Comparison of ENCODE assay signal across 17 cellular contexts in genomic region chr16:339680-340079, GRCh38. TPM values are rescaled to one million over a fixed set of nuclear protein-coding genes. Genes with fewer than 3 reads are reported as not detected.
A peak's percentile ranks its signal among the peaks of the same experiment; 100 is the strongest.
DNase-seq lines count a peak whose midpoint lies in the region; ATAC-seq and TF ChIP-seq lines count a peak whose summit lies in the region.
"Had no signal": no experiment of that assay in that cellular context is flagged by ENCODE, and none has a peak within 500 bp of the region (broad histone marks: within the 10 kb centered on the region; RNA-seq: fewer than 3 reads in every experiment).

No MANE protein-coding gene starts in this region.

- no peak for ATAC-seq in activated CD4-positive, alpha-beta T cell treated with anti-CD3 and anti-CD28 coated beads for 36 hours
- no peak for ATAC-seq in activated naive CD8-positive, alpha-beta T cell treated with anti-CD3 and anti-CD28 coated beads, Interleukin-2, amount 10 ng/mL, durations not matched to agents 7 days and 5 days (ENCODE audit: low read depth)
- no peak for ATAC-seq in GM21526 (IDR thresholded peaks at IDR 0.05; ENCODE audit: low FRiP score, unreplicated experiment)
- ATAC-seq in GM18868 (IDR thresholded peaks at IDR 0.05; ENCODE audit: unreplicated experiment) = no peak

- TF ChIP-seq POLR2A in spleen (IDR thresholded peaks at IDR 0.05) = no peak

- H3K27me3 ChIP-seq in spleen (replicated peaks in 1 of 7) = no peaks in the 10 kb centered on the region
- H3K27me3 ChIP-seq: tibial artery had no signal

- TF ChIP-seq CTCF in spleen (IDR thresholded peaks at IDR 0.05 in 8 of 11, conservative IDR thresholded peaks at IDR 0.05 in 3 of 11) (no peak), progenitor cell of endocrine pancreas (IDR thresholded peaks at IDR 0.05; ENCODE audit: unreplicated experiment) (no peak)

- POLR2A ChIA-PET in activated CD4-positive, alpha-beta T cell treated with anti-CD3 and anti-CD28 coated beads for 36 hours (lab: Charles Lee) = no interaction called here
- POLR2A ChIA-PET in activated naive CD8-positive, alpha-beta T cell treated with anti-CD3 and anti-CD28 coated beads, Interleukin-2, amount 10 ng/mL, durations not matched to agents 7 days and 5 days (lab: Charles Lee) = interaction anchor here (0.7 kb wide), 1 partner anchor 86 kb away, joined by 6 read pairs; no protein-coding TSS in a partner anchor

- intact Hi-C loops in activated CD4-positive, alpha-beta T cell treated with anti-CD3 and anti-CD28 coated beads for 36 hours (cut with DNase I, micrococcal nuclease) = no loop called here
- intact Hi-C loops in spleen (cut with DNase I; ENCODE audit: low total_unique reads) = no loop called here

- H3K27ac Mint-ChIP-seq in activated CD4-positive, alpha-beta T cell treated with anti-CD3 and anti-CD28 coated beads for 36 hours = peak overlapping the region; percentile 39
- peak overlapping the region; percentile 9 for H3K27ac Mint-ChIP-seq in activated naive CD8-positive, alpha-beta T cell treated with anti-CD3 and anti-CD28 coated beads, Interleukin-2, amount 10 ng/mL, durations not matched to agents 7 days and 5 days
- no peak overlapping the region for H3K27ac Mint-ChIP-seq in progenitor cell of endocrine pancreas
- H3K27ac Mint-ChIP-seq: brain had no signal

- no peaks in the 10 kb centered on the region for H3K9me3 ChIP-seq in spleen
- H3K9me3 ChIP-seq: tibial artery had no signal

- peaks cover 16% of the 10 kb centered on the region for H3K36me3 Mint-ChIP-seq in activated CD4-positive, alpha-beta T cell treated with anti-CD3 and anti-CD28 coated beads for 36 hours (ENCODE audit: low read depth)
- peaks cover 15% of the 10 kb centered on the region for H3K36me3 Mint-ChIP-seq in activated naive CD8-positive, alpha-beta T cell treated with anti-CD3 and anti-CD28 coated beads, Interleukin-2, amount 10 ng/mL, durations not matched to agents 7 days and 5 days
- peaks cover 16% of the 10 kb centered on the region for H3K36me3 Mint-ChIP-seq in progenitor cell of endocrine pancreas (ENCODE audit: insufficient read depth)

- peaks cover 5 to 95% (median 59%) of the 10 kb centered on the region in 6 donors for H3K4me1 ChIP-seq in spleen
- H3K4me1 ChIP-seq: tibial artery had no signal

- H3K4me1 Mint-ChIP-seq in activated CD4-positive, alpha-beta T cell treated with anti-CD3 and anti-CD28 coated beads for 36 hours = peaks cover 62% of the 10 kb centered on the region
- peaks cover 36% of the 10 kb centered on the region for H3K4me1 Mint-ChIP-seq in activated naive CD8-positive, alpha-beta T cell treated with anti-CD3 and anti-CD28 coated beads, Interleukin-2, amount 10 ng/mL, durations not matched to agents 7 days and 5 days
- peaks cover 2% of the 10 kb centered on the region for H3K4me1 Mint-ChIP-seq in progenitor cell of endocrine pancreas (ENCODE audit: low read depth)

- CTCF ChIA-PET in activated CD4-positive, alpha-beta T cell treated with anti-CD3 and anti-CD28 coated beads for 36 hours (lab: Charles Lee) = no interaction called here

- no peak overlapping the region for H3K4me3 ChIP-seq in spleen
- H3K4me3 ChIP-seq: GM23248, PC-9, tibial artery had no signal

- H3K36me3 ChIP-seq in spleen = peaks cover 0 to 38% (median 6%) of the 10 kb centered on the region in 6 donors

- H3K4me3 Mint-ChIP-seq in activated CD4-positive, alpha-beta T cell treated with anti-CD3 and anti-CD28 coated beads for 36 hours = no peak overlapping the region
- H3K4me3 Mint-ChIP-seq in activated naive CD8-positive, alpha-beta T cell treated with anti-CD3 and anti-CD28 coated beads, Interleukin-2, amount 10 ng/mL, durations not matched to agents 7 days and 5 days = peak overlapping the region; percentile 9
- no peak overlapping the region for H3K4me3 Mint-ChIP-seq in progenitor cell of endocrine pancreas (ENCODE audit: low read depth)
- H3K4me3 Mint-ChIP-seq: brain, neural crest cell had no signal

- H3K9me3 Mint-ChIP-seq in activated CD4-positive, alpha-beta T cell treated with anti-CD3 and anti-CD28 coated beads for 36 hours (ENCODE audit: low read depth) = no peaks in the 10 kb centered on the region
- no peaks in the 10 kb centered on the region for H3K9me3 Mint-ChIP-seq in activated naive CD8-positive, alpha-beta T cell treated with anti-CD3 and anti-CD28 coated beads, Interleukin-2, amount 10 ng/mL, durations not matched to agents 7 days and 5 days
- peaks cover 3% of the 10 kb centered on the region for H3K9me3 Mint-ChIP-seq in progenitor cell of endocrine pancreas (ENCODE audit: low read depth)

- peak overlapping the region in 5 of 8 donors; percentile 18 to 67 (median 60) for H3K27ac ChIP-seq in spleen
- H3K27ac ChIP-seq: GM23248, PC-9, tibial artery had no signal

- DNase-seq in activated CD4-positive, alpha-beta T cell treated with anti-CD3 and anti-CD28 coated beads for 36 hours = no peak
- DNase-seq in activated CD4-positive, alpha-beta T cell treated with anti-CD3 and anti-CD28 coated beads, Interleukin-2, amount 50 U/mL, for 1 hour = no peak
- peak; percentile 88 to 91 for DNase-seq in NOMO-1 (lab: John Stamatoyannopoulos, UW; ENCODE audit: unreplicated experiment in 2 of 2)
- no peak for DNase-seq in activated naive CD8-positive, alpha-beta T cell treated with anti-CD3 and anti-CD28 coated beads, Interleukin-2, amount 10 ng/mL, durations not matched to agents 7 days and 5 days
- peak; percentile 79 for DNase-seq in spleen
- no peak for DNase-seq in progenitor cell of endocrine pancreas (ENCODE audit: low spot score, unreplicated experiment)
- DNase-seq: GM23248, NCI-H1092, NCI-H345, PC-9, tibial artery had no signal

- no peaks in the 10 kb centered on the region for H3K27me3 Mint-ChIP-seq in activated CD4-positive, alpha-beta T cell treated with anti-CD3 and anti-CD28 coated beads for 36 hours
- no peaks in the 10 kb centered on the region for H3K27me3 Mint-ChIP-seq in activated naive CD8-positive, alpha-beta T cell treated with anti-CD3 and anti-CD28 coated beads, Interleukin-2, amount 10 ng/mL, durations not matched to agents 7 days and 5 days
- H3K27me3 Mint-ChIP-seq in progenitor cell of endocrine pancreas = no peaks in the 10 kb centered on the region

- WGBS in spleen, 5 donors = 19 to 32% (median 26%) methylated on average over 5 of the region's 5 CpGs

RNA-seq across cellular contexts. Expression of gene AXIN1, which starts 12.8 kb away (rescaled TPM):
- total RNA-seq in activated CD4-positive, alpha-beta T cell treated with anti-CD3 and anti-CD28 coated beads for 36 hours = 10 to 100 TPM; 20.0 to 23.8 TPM
- total RNA-seq in activated naive CD8-positive, alpha-beta T cell treated with anti-CD3 and anti-CD28 coated beads, Interleukin-2, amount 10 ng/mL, durations not matched to agents 7 days and 5 days = 10 to 100 TPM; 30.9 to 32.5 TPM
- total RNA-seq in spleen = 10 to 100 TPM; 22.6 to 27.3 (median 24.8) TPM
- 10 to 100 TPM; 12.9 to 22.7 (median 13.6) TPM for polyA plus RNA-seq in spleen
- 33.6 and 34.4 TPM in 2 replicates for total RNA-seq in progenitor cell of endocrine pancreas

RNA-seq across cellular contexts. Expression of gene MRPL28, which starts 30.7 kb away (rescaled TPM):
- 10 to 100 TPM; 90.2 to 94.4 TPM for total RNA-seq in activated CD4-positive, alpha-beta T cell treated with anti-CD3 and anti-CD28 coated beads for 36 hours
- total RNA-seq in activated naive CD8-positive, alpha-beta T cell treated with anti-CD3 and anti-CD28 coated beads, Interleukin-2, amount 10 ng/mL, durations not matched to agents 7 days and 5 days = 10 to 100 TPM; 64.4 to 67.5 TPM
- 10 to 100 TPM; 38.0 to 64.1 (median 48.0) TPM for total RNA-seq in spleen
- 100 to 1,000 TPM in 1 of 3 donors, 10 to 100 TPM in 2; 85.0 to 108 (median 85.7) TPM for polyA plus RNA-seq in spleen
- total RNA-seq in progenitor cell of endocrine pancreas = 82.7 and 85.3 TPM in 2 replicates

RNA-seq across cellular contexts. Expression of gene PGAP6, which starts 42.1 kb away (rescaled TPM):
- 10 to 100 TPM; 22.9 to 40.8 TPM for total RNA-seq in activated CD4-positive, alpha-beta T cell treated with anti-CD3 and anti-CD28 coated beads for 36 hours
- 10 to 100 TPM; 58.9 to 59.0 TPM for total RNA-seq in activated naive CD8-positive, alpha-beta T cell treated with anti-CD3 and anti-CD28 coated beads, Interleukin-2, amount 10 ng/mL, durations not matched to agents 7 days and 5 days
- total RNA-seq in spleen (10 to 100 TPM; 35.7 to 63.2 (median 51.0) TPM), progenitor cell of endocrine pancreas (92.7 and 92.9 TPM in 2 replicates)
- polyA plus RNA-seq in spleen = 10 to 100 TPM; 19.5 to 40.6 (median 32.2) TPM

RNA-seq across cellular contexts. Expression of gene PDIA2, which starts 56.7 kb away (rescaled TPM):
- not detected for total RNA-seq in activated CD4-positive, alpha-beta T cell treated with anti-CD3 and anti-CD28 coated beads for 36 hours
- under 1 TPM in 1 of 2 experiments, not detected in 1; 0.31 TPM for total RNA-seq in activated naive CD8-positive, alpha-beta T cell treated with anti-CD3 and anti-CD28 coated beads, Interleukin-2, amount 10 ng/mL, durations not matched to agents 7 days and 5 days
- total RNA-seq in spleen (1 to 10 TPM in 1 of 7 donors, under 1 TPM in 2, not detected in 4; 0.28 to 1.1 (median 0.39) TPM), progenitor cell of endocrine pancreas (3.8 TPM in 2 replicates)
- 1 to 10 TPM in 2 of 3 donors, under 1 TPM in 1; 0.67 to 2.4 (median 1.4) TPM for polyA plus RNA-seq in spleen
- total RNA-seq: A673, GM23248, kidney epithelial cell, PC-9 had no signal
- polyA plus RNA-seq: GM23248 had no signal

RNA-seq across cellular contexts. Expression of gene NME4, which starts 57.3 kb away (rescaled TPM):
- 10 to 100 TPM; 55.9 to 72.1 TPM for total RNA-seq in activated CD4-positive, alpha-beta T cell treated with anti-CD3 and anti-CD28 coated beads for 36 hours
- total RNA-seq in activated naive CD8-positive, alpha-beta T cell treated with anti-CD3 and anti-CD28 coated beads, Interleukin-2, amount 10 ng/mL, durations not matched to agents 7 days and 5 days = 1 to 10 TPM; 8.2 to 8.8 TPM
- total RNA-seq in spleen = 10 to 100 TPM; 27.3 to 71.4 (median 50.0) TPM
- 10 to 100 TPM; 43.4 to 75.8 (median 67.7) TPM for polyA plus RNA-seq in spleen
- 151 and 154 TPM in 2 replicates for total RNA-seq in progenitor cell of endocrine pancreas

Comparison
In these comparisons a context has a peak if more than half of its experiments do, and no peak if none do; other contexts are left out.
1. DNase-seq: peak in NOMO-1 (2 of 2) and spleen (single experiment); none in activated CD4-positive, alpha-beta T cell treated with anti-CD3 and anti-CD28 coated beads for 36 hours (single experiment), activated CD4-positive, alpha-beta T cell treated with anti-CD3 and anti-CD28 coated beads, Interleukin-2, amount 50 U/mL, for 1 hour (single experiment), activated naive CD8-positive, alpha-beta T cell treated with anti-CD3 and anti-CD28 coated beads, Interleukin-2, amount 10 ng/mL, durations not matched to agents 7 days and 5 days (single experiment) and progenitor cell of endocrine pancreas (single experiment).